Comparison of ENCODE assay signal across 27 cellular contexts in the genomic region with DNA sequence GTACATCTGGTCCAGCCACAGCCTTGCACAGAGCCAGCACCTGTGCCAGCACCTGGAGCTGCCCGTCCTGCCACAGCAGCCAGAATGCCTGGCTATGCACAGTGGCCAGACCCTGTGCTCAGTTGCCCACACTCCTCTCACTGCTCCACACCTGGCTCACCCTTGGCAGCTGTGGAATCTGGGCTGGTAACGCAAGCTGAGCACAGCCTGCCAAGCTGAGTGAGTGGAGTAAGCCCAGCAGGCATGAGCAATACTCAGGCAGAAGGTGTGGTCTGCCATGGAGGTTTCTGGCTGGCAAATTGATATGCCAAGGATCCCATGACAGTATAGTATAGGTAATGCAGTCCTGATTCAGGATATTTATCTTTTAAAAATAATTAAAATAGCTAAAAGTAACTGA.
DNase-seq lines count a peak whose midpoint lies in the region; ATAC-seq, FAIRE-seq and TF ChIP-seq lines count a peak whose summit lies in the region.
"Had no signal": no experiment of that assay in that cellular context is flagged by ENCODE, and none has a peak within 500 bp of the region (broad histone marks: within the 10 kb centered on the region; RNA-seq: fewer than 3 reads in every experiment).

No MANE protein-coding gene starts in this region.

- H3K36me3 Mint-ChIP-seq in stimulated activated effector memory CD8-positive, alpha-beta T cell treated with anti-CD3 and anti-CD28 coated beads, Interleukin-12 subunit alpha, Interleukin-12 subunit beta, amount 100 ng/mL, for 72 hours: no peaks in the 10 kb centered on the region

- no peak overlapping the region for H2BK120ac ChIP-seq in mesenchymal stem cell (ENCODE audit: low read depth, low read length)

- H3K9me3 Mint-ChIP-seq in stimulated activated effector memory CD8-positive, alpha-beta T cell treated with anti-CD3 and anti-CD28 coated beads, Interleukin-12 subunit alpha, Interleukin-12 subunit beta, amount 100 ng/mL, for 72 hours: peaks cover 2% of the 10 kb centered on the region
- H3K9me3 Mint-ChIP-seq: CD4-positive, alpha-beta T cell had no signal

- H3K4me1 Mint-ChIP-seq in stimulated activated effector memory CD8-positive, alpha-beta T cell treated with anti-CD3 and anti-CD28 coated beads, Interleukin-12 subunit alpha, Interleukin-12 subunit beta, amount 100 ng/mL, for 72 hours: no peaks in the 10 kb centered on the region

- no peak overlapping the region for H2BK12ac ChIP-seq in mesenchymal stem cell (ENCODE audit: low read length in 2 of 2)

- H2AK5ac ChIP-seq in mesenchymal stem cell (ENCODE audit: low read length, severe bottlenecking): no peak overlapping the region

- H3K27me3 ChIP-seq in bronchial epithelial cell (ENCODE audit: control insufficient read depth, insufficient read depth, low read length) (no peaks in the 10 kb centered on the region), mesenchymal stem cell (ENCODE audit: control insufficient read depth in 1 of 2, insufficient read depth in 1 of 2, low read length in 2 of 2) (no peaks in the 10 kb centered on the region)
- H3K27me3 ChIP-seq: BLaER1 treated with 17β-estradiol and CSF1 and Interleukin-3, amounts not matched to agents 10 nM and 100 nM had no signal

- H3K4me2 ChIP-seq in mesenchymal stem cell (ENCODE audit: low read length, poor library complexity, severe bottlenecking): no peak overlapping the region
- H3K4me2 ChIP-seq: BLaER1 treated with 17β-estradiol and CSF1 and Interleukin-3, amounts not matched to agents 10 nM and 100 nM; KMS-11; PC-9 had no signal

- CTCF ChIA-PET in HEK293 (lab: Yijun Ruan, JAX): no interaction called here

- TF ChIP-seq CTCF in HEK293 (tag by site-specific recombination; IDR thresholded peaks at IDR 0.05): no peak
- TF ChIP-seq CTCF in bronchial epithelial cell (IDR thresholded peaks at IDR 0.05; ENCODE audit: insufficient read depth, low read length, severe bottlenecking): no peak

- no peak overlapping the region for H3K27ac Mint-ChIP-seq in stimulated activated effector memory CD8-positive, alpha-beta T cell treated with anti-CD3 and anti-CD28 coated beads, Interleukin-12 subunit alpha, Interleukin-12 subunit beta, amount 100 ng/mL, for 72 hours
- H3K27ac Mint-ChIP-seq: CD4-positive, alpha-beta T cell had no signal

- peak overlapping the region; percentile 63 for H4K91ac ChIP-seq in mesenchymal stem cell (ENCODE audit: low read length)

- H3K14ac ChIP-seq in mesenchymal stem cell (ENCODE audit: low read length in 2 of 2): peak overlapping the region in 1 of 2 experiments; percentile 83

- H2AFZ ChIP-seq in mesenchymal stem cell (ENCODE audit: low read depth, low read length): no peak overlapping the region
- H2AFZ ChIP-seq: PC-9 had no signal

- DNase-seq in bronchial epithelial cell (ENCODE audit: low read depth) (peak; percentile 42), mesenchymal stem cell (no peak), putamen (ENCODE audit: low spot score) (no peak), Right ventricle myocardium superior (no peak), NCI-H2196 (lab: John Stamatoyannopoulos, UW; ENCODE audit: unreplicated experiment) (no peak)
- no peak for DNase-seq in stimulated activated effector memory CD8-positive, alpha-beta T cell treated with anti-CD3 and anti-CD28 coated beads, Interleukin-12 subunit alpha, Interleukin-12 subunit beta, amount 100 ng/mL, for 72 hours (ENCODE audit: low spot score in 2 of 2)
- DNase-seq: AML-193; CD4-positive, alpha-beta T cell; GOT3; IMR-90; NCI-H1048; NCI-H1417; NCI-H1694 treated with DMSO at 0.1 percent for 48 hours; NCI-H2081; NCI-H446; NCI-H524 treated with DMSO at 0.1 percent for 48 hours; NCI-H774; PC-9; SHP77 had no signal

- H3K27ac ChIP-seq in HEK293 (ENCODE audit: extremely low read depth, low read depth, low read length) (no peak overlapping the region), mesenchymal stem cell (ENCODE audit: low read length, poor library complexity, severe bottlenecking) (no peak overlapping the region)
- H3K27ac ChIP-seq: BLaER1 treated with 17β-estradiol and CSF1 and Interleukin-3, amounts not matched to agents 10 nM and 100 nM; KMS-11; PC-9 had no signal

- H3K9me3 ChIP-seq in HEK293 (ENCODE audit: control insufficient read depth, insufficient read depth, low read depth, low read length) (no peaks in the 10 kb centered on the region), mesenchymal stem cell (ENCODE audit: control insufficient read depth, low read length) (no peaks in the 10 kb centered on the region)

- H3K23ac ChIP-seq in mesenchymal stem cell (ENCODE audit: low read length in 2 of 2): no peak overlapping the region

- H2BK5ac ChIP-seq in mesenchymal stem cell (ENCODE audit: low read depth, low read length, poor library complexity, severe bottlenecking): no peak overlapping the region

- no peak overlapping the region for H3K9ac ChIP-seq in mesenchymal stem cell (ENCODE audit: low read length)
- H3K9ac ChIP-seq: BLaER1 treated with 17β-estradiol and CSF1 and Interleukin-3, amounts not matched to agents 10 nM and 100 nM; KMS-11 had no signal

- H3K79me1 ChIP-seq in mesenchymal stem cell (replicated peaks; ENCODE audit: low read length, poor library complexity, severe bottlenecking): no peaks in the 10 kb centered on the region

- peak; percentile 32 for ATAC-seq in stimulated activated effector memory CD8-positive, alpha-beta T cell treated with anti-CD3 and anti-CD28 coated beads, Interleukin-12 subunit alpha, Interleukin-12 subunit beta, amount 100 ng/mL, for 72 hours
- ATAC-seq in GM21423 (IDR thresholded peaks at IDR 0.05; ENCODE audit: unreplicated experiment) (no peak), Right ventricle myocardium superior (ENCODE audit: poor library complexity) (no peak)

- no peak overlapping the region for H3K4me3 Mint-ChIP-seq in stimulated activated effector memory CD8-positive, alpha-beta T cell treated with anti-CD3 and anti-CD28 coated beads, Interleukin-12 subunit alpha, Interleukin-12 subunit beta, amount 100 ng/mL, for 72 hours
- H3K4me3 Mint-ChIP-seq: CD4-positive, alpha-beta T cell had no signal

- H3K18ac ChIP-seq in mesenchymal stem cell (ENCODE audit: low read depth in 1 of 2, low read length in 2 of 2): no peak overlapping the region

- 100% methylated on average over 2 of the region's 2 CpGs for WGBS in mesenchymal stem cell

- no peak overlapping the region for H2BK15ac ChIP-seq in mesenchymal stem cell (ENCODE audit: low read depth, poor library complexity, severe bottlenecking)

- no peak overlapping the region for H4K8ac ChIP-seq in mesenchymal stem cell (ENCODE audit: low read length)

- no peak overlapping the region for H3K4ac ChIP-seq in mesenchymal stem cell (ENCODE audit: low read depth in 1 of 2, low read length in 2 of 2)

- H3K4me1 ChIP-seq in HEK293 (ENCODE audit: control insufficient read depth, insufficient read depth, low read length): no peaks in the 10 kb centered on the region
- peaks cover 4% of the 10 kb centered on the region for H3K4me1 ChIP-seq in mesenchymal stem cell (ENCODE audit: control insufficient read depth, insufficient read depth, low read depth, low read length)
- H3K4me1 ChIP-seq: HAP-1 had no signal

- H3K4me3 ChIP-seq in HEK293 (ENCODE audit: low read depth, low read length) (no peak overlapping the region), bronchial epithelial cell (ENCODE audit: low read depth, low read length) (no peak overlapping the region), mesenchymal stem cell (ENCODE audit: insufficient read depth in 1 of 2, low read depth in 1 of 2, low read length in 2 of 2) (no peak overlapping the region)
- H3K4me3 ChIP-seq: BLaER1 treated with 17β-estradiol and CSF1 and Interleukin-3, amounts not matched to agents 10 nM and 100 nM; HAP-1; PC-9 had no signal

- H3K36me3 ChIP-seq in HEK293 (ENCODE audit: control insufficient read depth in 2 of 2, insufficient read depth in 1 of 2, low read length in 2 of 2): no peaks in the 10 kb centered on the region
- H3K36me3 ChIP-seq in bronchial epithelial cell (ENCODE audit: control insufficient read depth, insufficient read depth, low read length): no peaks in the 10 kb centered on the region
- peaks cover 0 to 5% of the 10 kb centered on the region in 2 experiments for H3K36me3 ChIP-seq in mesenchymal stem cell (ENCODE audit: control insufficient read depth in 1 of 2, insufficient read depth in 2 of 2, low read depth in 1 of 2, low read length in 2 of 2)
- H3K36me3 ChIP-seq: HAP-1 had no signal

- no peak for FAIRE-seq in bronchial epithelial cell (lab: Jason Lieb, UNC)
- FAIRE-seq: A204.1, D721Med, GM18507 had no signal

- intact Hi-C loops in Right ventricle myocardium superior (cut with DNase I): no loop called here

- POLR2A ChIA-PET in HEK293 (lab: Yijun Ruan, JAX): no interaction called here

TF ChIP-seq in HEK293, 187 proteins besides CTCF, POLR2A, EP300 and RAD21:
- peak; percentile 4; the same call in 1 of the 2 replicates for TF ChIP-seq TRIM28 (IDR thresholded peaks at IDR 0.05; ENCODE audit: borderline replicate concordance, low read length)
- TF ChIP-seq, protein P1, sequence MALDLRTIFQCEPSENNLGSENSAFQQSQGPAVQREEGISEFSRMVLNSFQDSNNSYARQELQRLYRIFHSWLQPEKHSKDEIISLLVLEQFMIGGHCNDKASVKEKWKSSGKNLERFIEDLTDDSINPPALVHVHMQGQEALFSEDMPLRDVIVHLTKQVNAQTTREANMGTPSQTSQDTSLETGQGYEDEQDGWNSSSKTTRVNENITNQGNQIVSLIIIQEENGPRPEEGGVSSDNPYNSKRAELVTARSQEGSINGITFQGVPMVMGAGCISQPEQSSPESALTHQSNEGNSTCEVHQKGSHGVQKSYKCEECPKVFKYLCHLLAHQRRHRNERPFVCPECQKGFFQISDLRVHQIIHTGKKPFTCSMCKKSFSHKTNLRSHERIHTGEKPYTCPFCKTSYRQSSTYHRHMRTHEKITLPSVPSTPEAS (tag by site-specific recombination; IDR thresholded peaks at IDR 0.05): no peak
